ENCODE assay signal across 8 cellular contexts in the genomic region with DNA sequence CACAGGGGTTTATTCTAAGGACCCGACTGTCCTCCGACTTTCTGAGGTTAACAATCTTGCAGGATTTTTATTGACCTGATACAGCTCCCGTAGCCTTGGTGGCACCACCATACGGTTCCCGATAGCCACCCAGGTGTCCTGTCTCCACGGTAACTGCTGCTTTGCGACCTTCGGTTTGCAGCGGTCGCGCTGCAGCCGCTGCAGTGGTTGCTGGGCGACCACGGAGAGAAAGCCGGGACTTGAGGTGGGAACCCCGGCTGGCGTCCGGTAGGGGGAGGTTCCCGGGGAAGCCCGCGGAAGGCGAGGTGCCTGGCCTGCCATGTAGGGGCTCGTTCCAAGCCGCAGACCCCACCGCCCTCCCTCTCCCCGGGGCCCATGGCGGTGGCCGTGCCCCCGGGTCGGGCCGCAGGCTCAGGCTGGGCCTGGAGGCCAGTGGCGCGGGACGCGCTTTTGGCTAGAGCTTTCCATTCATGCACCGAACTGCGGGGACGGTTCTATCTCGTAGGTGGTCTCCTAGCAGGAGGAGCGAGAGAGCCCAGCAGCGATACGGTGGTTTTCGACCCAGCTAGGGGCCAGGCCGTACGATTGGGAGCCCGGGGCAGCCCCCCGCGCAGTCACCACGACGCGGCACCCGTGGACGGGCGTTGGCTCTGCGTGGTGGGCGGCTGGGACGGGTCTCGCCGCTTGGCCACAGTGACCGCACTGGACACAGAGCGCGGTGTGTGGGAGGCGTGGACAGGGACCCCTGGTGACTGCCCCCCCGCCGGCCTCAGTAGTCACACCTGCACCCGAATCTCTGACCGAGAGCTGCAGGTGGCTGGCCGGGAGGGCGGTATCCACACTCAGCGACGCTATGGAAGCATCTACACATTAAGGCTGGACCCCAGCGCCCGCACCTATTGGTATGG. TPM values are rescaled to one million over a fixed set of nuclear protein-coding genes. Genes with fewer than 3 reads are reported as not detected.
A peak's percentile ranks its signal among the peaks of the same experiment; 100 is the strongest.
DNase-seq lines count a peak whose midpoint lies in the region; TF ChIP-seq lines count a peak whose summit lies in the region.

A gene with protein sequence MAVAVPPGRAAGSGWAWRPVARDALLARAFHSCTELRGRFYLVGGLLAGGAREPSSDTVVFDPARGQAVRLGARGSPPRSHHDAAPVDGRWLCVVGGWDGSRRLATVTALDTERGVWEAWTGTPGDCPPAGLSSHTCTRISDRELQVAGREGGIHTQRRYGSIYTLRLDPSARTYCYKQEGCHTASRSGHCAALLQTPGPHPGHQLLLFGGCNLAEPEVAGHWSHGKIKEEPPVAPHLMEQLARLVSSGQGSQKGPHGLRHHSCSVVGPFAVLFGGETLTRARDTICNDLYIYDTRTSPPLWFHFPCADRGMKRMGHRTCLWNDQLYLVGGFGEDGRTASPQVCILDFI (plus strand): TSS at position 201 of the 908 bp plus-strand sequence. CDS start 175 bp downstream, at position 376.

- H3K9me3 ChIP-seq in colonic mucosa: no peaks in the 10 kb centered on the region

- no peaks in the 10 kb centered on the region for H3K27me3 ChIP-seq in colonic mucosa
- H3K27me3 ChIP-seq in layer of hippocampus (ENCODE audit: control insufficient read depth, insufficient read depth, low read length): no peaks in the 10 kb centered on the region

- no peaks in the 10 kb centered on the region for H3K36me3 ChIP-seq in colonic mucosa

- intact Hi-C loops in activated CD4-positive, alpha-beta T cell treated with anti-CD3 and anti-CD28 coated beads, Interleukin-2, amount 10 ng/mL, durations not matched to agents 24 days and 14 days (cut with micrococcal nuclease): loop anchor here (2.0 to 5.0 kb wide), 3 partner anchors 16 to 261 kb away; no protein-coding TSS in a partner anchor
- intact Hi-C loops in colonic mucosa (cut with DNase I): loop anchor here (5.0 kb wide), 1 partner anchor 101 kb away; no protein-coding TSS in a partner anchor

- H3K4me3 Mint-ChIP-seq in HFFc6: peak within 1 kb of the TSS; percentile 92
- H3K4me3 Mint-ChIP-seq in activated CD4-positive, alpha-beta T cell treated with anti-CD3 and anti-CD28 coated beads, Interleukin-2, amount 10 ng/mL, durations not matched to agents 24 days and 14 days: peak within 1 kb of the TSS; percentile 80

- H3K27ac ChIP-seq in colonic mucosa: peak within 1 kb of the TSS; percentile 69
- peak within 1 kb of the TSS; percentile 55 for H3K27ac ChIP-seq in layer of hippocampus (ENCODE audit: low read depth, low read length)

- peak within 1 kb of the TSS; percentile 74 for H3K4me3 ChIP-seq in GM12864 (ENCODE audit: low read depth, low read length)
- peak within 1 kb of the TSS; percentile 61 for H3K4me3 ChIP-seq in colonic mucosa

- no peak for TF ChIP-seq CTCF in GM12864 (IDR thresholded peaks at IDR 0.05; ENCODE audit: low read depth, low read length, missing control alignments)
- TF ChIP-seq CTCF in HFFc6 (IDR thresholded peaks at IDR 0.05): no peak; the same call in 1 of the 2 replicates
- TF ChIP-seq CTCF in colonic mucosa (IDR thresholded peaks at IDR 0.05): no peak

- H3K27ac Mint-ChIP-seq in HFFc6: peak within 1 kb of the TSS; percentile 78
- H3K27ac Mint-ChIP-seq in activated CD4-positive, alpha-beta T cell treated with anti-CD3 and anti-CD28 coated beads, Interleukin-2, amount 10 ng/mL, durations not matched to agents 24 days and 14 days: peak within 1 kb of the TSS; percentile 93

- H3K36me3 Mint-ChIP-seq in HFFc6 (ENCODE audit: low read depth): peaks cover 5% of the 10 kb centered on the region
- H3K36me3 Mint-ChIP-seq in activated CD4-positive, alpha-beta T cell treated with anti-CD3 and anti-CD28 coated beads, Interleukin-2, amount 10 ng/mL, durations not matched to agents 24 days and 14 days (ENCODE audit: low read depth): peaks cover 36% of the 10 kb centered on the region

- H3K9ac ChIP-seq in colonic mucosa (ENCODE audit: low read depth in 2 of 2, low read length in 2 of 2): peak within 1 kb of the TSS; percentile 56 to 80

- peaks cover 3% of the 10 kb centered on the region for H3K4me1 ChIP-seq in colonic mucosa

- DNase-seq in GM12864 (ENCODE audit: low read depth): peak; percentile 87
- peak; percentile 83 for DNase-seq in HFFc6
- peak; percentile 69 for DNase-seq in NCI-H1694 treated with DMSO at 0.1 percent for 48 hours (lab: John Stamatoyannopoulos, UW)
- DNase-seq in activated CD4-positive, alpha-beta T cell treated with anti-CD3 and anti-CD28 coated beads, Interleukin-2, amount 10 ng/mL, durations not matched to agents 24 days and 14 days: peak; percentile 92
- peak; percentile 90 for DNase-seq in colonic mucosa
- peak; percentile 69 to 75 for DNase-seq in stimulated activated CD4-positive, alpha-beta T cell treated with anti-CD3 and anti-CD28 coated beads, Interleukin-2, amount 100 ng/mL, for 24 hours
- DNase-seq in KBM-7: no peak

- no peaks in the 10 kb centered on the region for H3K9me3 Mint-ChIP-seq in HFFc6
- H3K9me3 Mint-ChIP-seq in activated CD4-positive, alpha-beta T cell treated with anti-CD3 and anti-CD28 coated beads, Interleukin-2, amount 10 ng/mL, durations not matched to agents 24 days and 14 days: no peaks in the 10 kb centered on the region

- H3K4me1 Mint-ChIP-seq in HFFc6 (ENCODE audit: low read depth): peaks cover 32% of the 10 kb centered on the region
- peaks cover 40% of the 10 kb centered on the region for H3K4me1 Mint-ChIP-seq in activated CD4-positive, alpha-beta T cell treated with anti-CD3 and anti-CD28 coated beads, Interleukin-2, amount 10 ng/mL, durations not matched to agents 24 days and 14 days

- peaks cover 11% of the 10 kb centered on the region for H3K27me3 Mint-ChIP-seq in HFFc6 (ENCODE audit: insufficient read depth)
- peaks cover 2% of the 10 kb centered on the region for H3K27me3 Mint-ChIP-seq in activated CD4-positive, alpha-beta T cell treated with anti-CD3 and anti-CD28 coated beads, Interleukin-2, amount 10 ng/mL, durations not matched to agents 24 days and 14 days

- in situ Hi-C loops in KBM-7 (cut with MboI; ENCODE audit: low pct_unique_long_range_greater_than_20kb, low sequenced_read_pairs): no loop called here

RNA-seq across cellular contexts. Expression of the gene that starts here (rescaled TPM):
- total RNA-seq in HFFc6 (2021; fragmentation: NEBNext Ultra II Directional; extraction: Animal tissue kit (Norgen Biotek cat#: 25700)): 1 to 10 TPM; 1.3 to 2.7 (median 2.1) TPM
- total RNA-seq in activated CD4-positive, alpha-beta T cell treated with anti-CD3 and anti-CD28 coated beads, Interleukin-2, amount 10 ng/mL, durations not matched to agents 24 days and 14 days: not detected in 2 replicates
- 10 to 100 TPM in 1 of 2 donors, 1 to 10 TPM in 1; 7.1 to 10.1 TPM for total RNA-seq in colonic mucosa

Comparison
In these comparisons a context has a peak if more than half of its experiments do, and no peak if none do; other contexts are left out.
1. Peak in DNase-seq in activated CD4-positive, alpha-beta T cell treated with anti-CD3 and anti-CD28 coated beads, Interleukin-2, amount 10 ng/mL, durations not matched to agents 24 days and 14 days; RNA of the gene not detected or under 1 TPM.